In the genomic region with DNA sequence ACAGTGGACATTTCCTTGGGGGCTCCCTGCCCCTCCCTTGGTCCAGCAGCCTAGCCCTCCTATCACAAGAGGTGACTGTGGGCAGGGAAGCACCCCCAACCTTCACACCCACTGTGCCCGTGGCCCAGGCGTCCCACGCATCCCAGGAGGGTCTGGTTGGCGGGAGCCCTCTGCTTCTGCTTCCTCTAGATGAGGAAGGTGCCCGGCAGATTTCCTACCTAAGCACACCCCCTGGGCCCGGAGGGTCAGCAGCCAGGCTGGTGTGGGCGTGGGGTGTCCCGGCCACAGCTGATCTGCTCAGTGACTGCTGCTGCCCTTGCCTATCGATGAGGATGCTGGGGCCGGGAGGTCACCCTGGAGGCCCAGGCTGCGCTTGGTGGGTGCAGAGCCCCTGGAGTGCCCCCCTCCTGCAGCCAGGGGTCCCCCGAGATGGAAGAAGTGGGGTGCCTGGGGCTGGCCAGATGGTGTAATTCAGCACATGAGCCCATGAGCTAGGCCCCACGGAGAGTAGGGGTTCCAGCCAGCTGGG, we compare ENCODE assay signal across 16 cellular contexts. TPM values are rescaled to one million over a fixed set of nuclear protein-coding genes. Genes with fewer than 3 reads are reported as not detected.
DNase-seq lines count a peak whose midpoint lies in the region; ATAC-seq, FAIRE-seq and TF ChIP-seq lines count a peak whose summit lies in the region.
"Had no signal": no experiment of that assay in that cellular context is flagged by ENCODE, and none has a peak within 500 bp of the region (broad histone marks: within the 10 kb centered on the region; RNA-seq: fewer than 3 reads in every experiment).

No MANE protein-coding gene starts in this region.

- H3K4me2 ChIP-seq in HepG2 (ENCODE audit: low read depth, low read length) (no peak overlapping the region), SK-N-SH (no peak overlapping the region)

- H4K20me1 ChIP-seq in HepG2 (ENCODE audit: insufficient read depth, low read length) (peaks cover 9% of the 10 kb centered on the region; the same call in 1 of the 2 replicates), SK-N-SH (ENCODE audit: insufficient read depth) (no peaks in the 10 kb centered on the region)

- TF ChIP-seq POLR2A in right lobe of liver (IDR thresholded peaks at IDR 0.05) (no peak), HepG2 (IDR thresholded peaks at IDR 0.05; ENCODE audit: insufficient read depth in 1 of 2, low read depth in 2 of 2, low read length in 2 of 2) (no peak), gastroesophageal sphincter (IDR thresholded peaks at IDR 0.05) (no peak), vagina (IDR thresholded peaks at IDR 0.05) (no peak)

- H3K4me1 Mint-ChIP-seq in nephron, result peaks cover 28% of the 10 kb centered on the region

- ATAC-seq in right lobe of liver (no peak), HepG2 (no peak), gastroesophageal sphincter (no peak), HG02763 (IDR thresholded peaks at IDR 0.05; ENCODE audit: unreplicated experiment) (no peak)
- ATAC-seq: activated CD8-positive, alpha-beta memory T cell treated with anti-CD3 and anti-CD28 coated beads, Interleukin-2, amount 10 ng/mL, durations not matched to agents 7 days and 5 days; gastrocnemius medialis had no signal

- no peak for FAIRE-seq in HepG2 (lab: Jason Lieb, UNC)
- FAIRE-seq: endometrium had no signal

- no peak for TF ChIP-seq EP300 in HepG2 (IDR thresholded peaks at IDR 0.05; ENCODE audit: low read depth in 2 of 2, low read length in 2 of 2)
- no peak for TF ChIP-seq EP300 in HepG2 (CRISPR knock-in tag; IDR thresholded peaks at IDR 0.05; ENCODE audit: borderline replicate concordance)
- no peak for TF ChIP-seq EP300 in gastroesophageal sphincter (IDR thresholded peaks at IDR 0.05)
- TF ChIP-seq EP300 in SK-N-SH (IDR thresholded peaks at IDR 0.05; ENCODE audit: borderline replicate concordance in 1 of 2, low read depth in 1 of 2, low read length in 1 of 2), result no peak

- no peaks in the 10 kb centered on the region for H3K9me3 Mint-ChIP-seq in nephron

- POLR2A ChIA-PET in HepG2 (lab: Yijun Ruan, JAX) (no interaction called here), SK-N-SH (lab: Yijun Ruan, JAX) (no interaction called here)

- H3K27ac ChIP-seq in right lobe of liver (no peak overlapping the region), HepG2 (ENCODE audit: extremely low read length, insufficient read depth, low read length) (no peak overlapping the region), gastroesophageal sphincter (peak overlapping the region in 3 of 4 donors; percentile 42 to 74 (median 67)), vagina (peak overlapping the region; percentile 81), SK-N-SH (ENCODE audit: low read depth in 2 of 2, low read length in 1 of 2) (no peak overlapping the region; a peak in 1 of 4 replicates)

- intact Hi-C loops in right lobe of liver (cut with DNase I), result no loop called here
- intact Hi-C loops in HepG2 (cut with micrococcal nuclease; ENCODE audit: unreplicated experiment), result loop anchor here (5.0 kb wide), 1 partner anchor 57 kb away; no protein-coding TSS in a partner anchor
- intact Hi-C loops in vagina (cut with DNase I), result no loop called here

- no peak overlapping the region for H3K4me3 Mint-ChIP-seq in nephron
- H3K4me3 Mint-ChIP-seq: activated CD8-positive, alpha-beta memory T cell treated with anti-CD3 and anti-CD28 coated beads, Interleukin-2, amount 10 ng/mL, durations not matched to agents 7 days and 5 days had no signal

- DNase-seq in right lobe of liver (peak; percentile 22 to 54 (median 45)), HepG2 (ENCODE audit: low spot score) (no peak), vagina (ENCODE audit: extremely low spot score in 2 of 2) (no peak), SK-N-SH (no peak)
- DNase-seq in stimulated activated CD4-positive, alpha-beta T cell treated with anti-CD3 and anti-CD28 coated beads, Interleukin-1b, Interleukin-23, amount 100 ng/mL, for 48 hours, result no peak
- DNase-seq: activated CD8-positive, alpha-beta memory T cell treated with anti-CD3 and anti-CD28 coated beads, Interleukin-2, amount 10 ng/mL, durations not matched to agents 7 days and 5 days; Caco-2; gastrocnemius medialis; GDM1; KG1; NCI-H1417; NCI-H524 had no signal

- H3K9ac ChIP-seq in HepG2 (ENCODE audit: insufficient read depth, low read depth, low read length) (no peak overlapping the region), SK-N-SH (no peak overlapping the region)

- H3K4me1 ChIP-seq in right lobe of liver, result peaks cover 2 to 59% (median 15%) of the 10 kb centered on the region in 4 donors
- H3K4me1 ChIP-seq in HepG2 (ENCODE audit: insufficient read depth, low read length), result peaks cover 25% of the 10 kb centered on the region
- H3K4me1 ChIP-seq in gastroesophageal sphincter, result peaks cover 0 to 94% (median 65%) of the 10 kb centered on the region in 3 donors
- peaks cover 90% of the 10 kb centered on the region for H3K4me1 ChIP-seq in vagina
- H3K4me1 ChIP-seq in SK-N-SH (ENCODE audit: control insufficient read depth in 1 of 2, insufficient read depth in 2 of 2, low read depth in 1 of 2, low read length in 1 of 2), result peaks cover 0 to 50% of the 10 kb centered on the region in 2 experiments; a peak in 1 of 4 replicates

- H3K36me3 ChIP-seq in right lobe of liver (no peaks in the 10 kb centered on the region), HepG2 (replicated peaks in 1 of 2; ENCODE audit: control insufficient read depth in 1 of 2, insufficient read depth in 2 of 2, low read length in 2 of 2) (peaks cover 3 to 9% of the 10 kb centered on the region in 2 experiments; a peak in 2 of 5 replicates), gastroesophageal sphincter (no peaks in the 10 kb centered on the region), vagina (no peaks in the 10 kb centered on the region), SK-N-SH (replicated peaks in 1 of 2; ENCODE audit: control insufficient read depth in 1 of 2, insufficient read depth in 2 of 2, low read length in 1 of 2) (no peaks in the 10 kb centered on the region)
- H3K36me3 ChIP-seq: gastrocnemius medialis had no signal

- H3K9me2 ChIP-seq in SK-N-SH, result no peaks in the 10 kb centered on the region

- no peaks in the 10 kb centered on the region for H3K36me3 Mint-ChIP-seq in nephron (ENCODE audit: low read depth)
- H3K36me3 Mint-ChIP-seq: activated CD8-positive, alpha-beta memory T cell treated with anti-CD3 and anti-CD28 coated beads, Interleukin-2, amount 10 ng/mL, durations not matched to agents 7 days and 5 days had no signal

- H3K27me3 ChIP-seq in right lobe of liver, result no peaks in the 10 kb centered on the region
- H3K27me3 ChIP-seq in HepG2 (ENCODE audit: control insufficient read depth in 1 of 2, insufficient read depth in 2 of 2, low read length in 2 of 2), result no peaks in the 10 kb centered on the region
- no peaks in the 10 kb centered on the region for H3K27me3 ChIP-seq in gastroesophageal sphincter
- no peaks in the 10 kb centered on the region for H3K27me3 ChIP-seq in vagina
- H3K27me3 ChIP-seq in SK-N-SH (ENCODE audit: insufficient read depth), result no peaks in the 10 kb centered on the region
- H3K27me3 ChIP-seq: gastrocnemius medialis had no signal

- H3K9me3 ChIP-seq in right lobe of liver, result no peaks in the 10 kb centered on the region
- H3K9me3 ChIP-seq in HepG2 (ENCODE audit: low read length), result no peaks in the 10 kb centered on the region
- no peaks in the 10 kb centered on the region for H3K9me3 ChIP-seq in gastroesophageal sphincter
- H3K9me3 ChIP-seq in vagina, result no peaks in the 10 kb centered on the region
- no peaks in the 10 kb centered on the region for H3K9me3 ChIP-seq in SK-N-SH
- H3K9me3 ChIP-seq: Caco-2, gastrocnemius medialis had no signal

- no peak overlapping the region for H3K4me3 ChIP-seq in right lobe of liver
- no peak overlapping the region for H3K4me3 ChIP-seq in HepG2 (replicated peaks in 1 of 3; ENCODE audit: insufficient read depth in 1 of 3, low read depth in 2 of 3, low read length in 3 of 3)
- no peak overlapping the region for H3K4me3 ChIP-seq in gastroesophageal sphincter
- H3K4me3 ChIP-seq in vagina, result no peak overlapping the region
- no peak overlapping the region for H3K4me3 ChIP-seq in SK-N-SH (ENCODE audit: low read depth in 2 of 2, low read length in 1 of 2)
- H3K4me3 ChIP-seq: gastrocnemius medialis had no signal

- in situ Hi-C loops in HepG2 (cut with HindIII; ENCODE audit: extremely low pct_ligation_motif_present, low pct_unique_long_range_greater_than_20kb), result loop anchor here (5.0 kb wide), 1 partner anchor 32 kb away; no protein-coding TSS in a partner anchor

- CTCF ChIA-PET in HepG2 (lab: Yijun Ruan, JAX; ENCODE audit: low intra/inter-chr PET ratio, low total read pairs) (no interaction called here), SK-N-SH (lab: Yijun Ruan, JAX) (no interaction called here)

- H2AFZ ChIP-seq in HepG2 (ENCODE audit: low read length), result no peak overlapping the region
- no peak overlapping the region for H2AFZ ChIP-seq in SK-N-SH (ENCODE audit: low read depth)

- TF ChIP-seq RAD21 in HepG2 (CRISPR knock-in tag; IDR thresholded peaks at IDR 0.05), result no peak
- TF ChIP-seq RAD21 in SK-N-SH (IDR thresholded peaks at IDR 0.05; ENCODE audit: low read length), result no peak

- H3K79me2 ChIP-seq in HepG2 (ENCODE audit: insufficient read depth, low read length) (peaks cover 32% of the 10 kb centered on the region), SK-N-SH (ENCODE audit: insufficient read depth) (no peaks in the 10 kb centered on the region)

- no peak for TF ChIP-seq CTCF in right lobe of liver (IDR thresholded peaks at IDR 0.05)
- no peak for TF ChIP-seq CTCF in HepG2 (CRISPR knock-in tag; IDR thresholded peaks at IDR 0.05)
- TF ChIP-seq CTCF in gastroesophageal sphincter (IDR thresholded peaks at IDR 0.05), result no peak
- no peak for TF ChIP-seq CTCF in nephron (IDR thresholded peaks at IDR 0.05; ENCODE audit: unreplicated experiment in 3 of 3)
- TF ChIP-seq CTCF in vagina (IDR thresholded peaks at IDR 0.05), result no peak
- no peak for TF ChIP-seq CTCF in SK-N-SH (IDR thresholded peaks at IDR 0.05)

- no TSS peak for BruUV-seq in HepG2 (replicated peaks; lab: Mats Ljungman, UMichigan)

- H3K27me3 Mint-ChIP-seq in nephron (ENCODE audit: low read depth), result peaks cover 3% of the 10 kb centered on the region
- H3K27me3 Mint-ChIP-seq: activated CD8-positive, alpha-beta memory T cell treated with anti-CD3 and anti-CD28 coated beads, Interleukin-2, amount 10 ng/mL, durations not matched to agents 7 days and 5 days had no signal

- peaks cover 4% of the 10 kb centered on the region for H3F3A ChIP-seq in SK-N-SH (replicated peaks; ENCODE audit: insufficient read depth)

- no CpG with 5 or more reads among the region's 13 CpGs for WGBS in right lobe of liver (ENCODE audit: insufficient coverage, low coverage, low lambda C conversion rate, missing lambda C conversion rate)
- 98% methylated on average over 10 of the region's 13 CpGs for WGBS in HepG2 (ENCODE audit: low lambda C conversion rate)
- no CpG with 5 or more reads among the region's 13 CpGs for WGBS in gastroesophageal sphincter (ENCODE audit: low coverage in 1 of 2), 2 donors
- 100% methylated on average over 1 of the region's 13 CpGs for whole genome bisulfite sequencing in SK-N-SH (ENCODE audit: low lambda C conversion rate)

- H3K27ac Mint-ChIP-seq in nephron, result peak overlapping the region in 2 of 3 experiments; percentile 61 to 86
- H3K27ac Mint-ChIP-seq: activated CD8-positive, alpha-beta memory T cell treated with anti-CD3 and anti-CD28 coated beads, Interleukin-2, amount 10 ng/mL, durations not matched to agents 7 days and 5 days had no signal

RNA-seq across cellular contexts. Expression of a gene that starts 12.2 kb away (rescaled TPM):
- total RNA-seq in right lobe of liver (10 to 100 TPM; 34.9 to 51.8 (median 40.7) TPM), HepG2 (2016; rRNA removed; fragmentation: Illumina TruSeq; extraction: Trizol) (7.0 and 16.9 TPM in 2 replicates), gastroesophageal sphincter (10 to 100 TPM; 26.8 to 36.4 (median 29.3) TPM), vagina (102 TPM)
- total RNA-seq in HepG2 (2016; cell fraction: cytosol; rRNA removed; fragmentation: Illumina TruSeq; extraction: Trizol; ENCODE audit: low read depth), result 8.3 and 8.9 TPM in 2 replicates
- total RNA-seq in HepG2 (2016; cell fraction: insoluble cytoplasmic fraction; rRNA removed; fragmentation: Illumina TruSeq; extraction: Trizol), result 6.0 and 17.5 TPM in 2 replicates
- total RNA-seq in HepG2 (2016; cell fraction: membrane; rRNA removed; fragmentation: Illumina TruSeq; extraction: Trizol), result 10.1 and 13.2 TPM in 2 replicates
- total RNA-seq in HepG2 (2016; cell fraction: nucleus; rRNA removed; fragmentation: Illumina TruSeq; extraction: Trizol), result 24.2 and 26.2 TPM in 2 replicates
- polyA plus RNA-seq in HepG2 (2011; rRNA removed) (34.5 and 38.6 TPM in 2 replicates), SK-N-SH (2012; rRNA removed) (25.2 and 26.8 TPM in 2 replicates)
- polyA plus RNA-seq in HepG2 (2011; cell fraction: cytosol; rRNA removed), result 9.0 and 10.4 TPM in 2 replicates
- polyA plus RNA-seq in HepG2 (2011; cell fraction: nucleus; rRNA removed), result 190 and 200 TPM in 2 replicates
- polyA plus RNA-seq in HepG2 (2012), result 8.5 and 20.0 TPM in 2 replicates
- polyA plus RNA-seq in HepG2 (2016; cell fraction: cytosol; fragmentation: Illumina TruSeq; extraction: Trizol; ENCODE audit: low read depth), result 8.6 and 9.1 TPM in 2 replicates
- polyA plus RNA-seq in HepG2 (2016; cell fraction: insoluble cytoplasmic fraction; fragmentation: Illumina TruSeq; extraction: Trizol; ENCODE audit: low read depth), result 8.9 and 10.1 TPM in 2 replicates
- polyA plus RNA-seq in HepG2 (2016; cell fraction: membrane; fragmentation: Illumina TruSeq; extraction: Trizol; ENCODE audit: low read depth), result 12.6 and 15.4 TPM in 2 replicates
- polyA plus RNA-seq in HepG2 (2016; cell fraction: nucleus; fragmentation: Illumina TruSeq; extraction: Trizol; ENCODE audit: insufficient read depth, low read depth), result 68.6 and 68.9 TPM in 2 replicates
- polyA minus RNA-seq in HepG2 (2011; rRNA and poly(A)+ RNA removed; ENCODE audit: low replicate concordance), result 33.1 and 43.4 TPM in 2 replicates
- 8.4 and 8.5 TPM in 2 replicates for polyA minus RNA-seq in HepG2 (2011; cell fraction: cytosol; rRNA and poly(A)+ RNA removed)
- 60.7 and 63.2 TPM in 2 replicates for polyA minus RNA-seq in HepG2 (2011; cell fraction: nucleus; rRNA and poly(A)+ RNA removed)
- polyA plus RNA-seq in SK-N-SH (2012; cell fraction: cytosol; rRNA removed), result 5.6 and 8.5 TPM in 2 replicates
- 132 and 143 TPM in 2 replicates for polyA plus RNA-seq in SK-N-SH (2012; cell fraction: nucleus; rRNA removed)

RNA-seq across cellular contexts. Expression of a gene that starts 38.6 kb away (rescaled TPM):
- total RNA-seq in right lobe of liver (100 to 1,000 TPM in 3 of 6 experiments, 10 to 100 TPM in 3; 94.4 to 120 (median 103) TPM), HepG2 (2016; rRNA removed; fragmentation: Illumina TruSeq; extraction: Trizol) (122 and 133 TPM in 2 replicates), gastroesophageal sphincter (100 to 1,000 TPM; 230 to 384 (median 297) TPM), vagina (228 TPM)
- 25.1 and 28.0 TPM in 2 replicates for total RNA-seq in HepG2 (2016; cell fraction: cytosol; rRNA removed; fragmentation: Illumina TruSeq; extraction: Trizol; ENCODE audit: low read depth)
- 104 and 117 TPM in 2 replicates for total RNA-seq in HepG2 (2016; cell fraction: insoluble cytoplasmic fraction; rRNA removed; fragmentation: Illumina TruSeq; extraction: Trizol)
- total RNA-seq in HepG2 (2016; cell fraction: membrane; rRNA removed; fragmentation: Illumina TruSeq; extraction: Trizol), result 56.9 and 59.3 TPM in 2 replicates
- 109 and 119 TPM in 2 replicates for total RNA-seq in HepG2 (2016; cell fraction: nucleus; rRNA removed; fragmentation: Illumina TruSeq; extraction: Trizol)
- polyA plus RNA-seq in HepG2 (2011; rRNA removed) (73.9 and 76.3 TPM in 2 replicates), SK-N-SH (2012; rRNA removed) (97.0 and 155 TPM in 2 replicates)
- polyA plus RNA-seq in HepG2 (2011; cell fraction: cytosol; rRNA removed), result 48.1 and 66.3 TPM in 2 replicates
- polyA plus RNA-seq in HepG2 (2011; cell fraction: nucleus; rRNA removed), result 210 and 221 TPM in 2 replicates
- 70.7 and 77.6 TPM in 2 replicates for polyA plus RNA-seq in HepG2 (2012)
- 11.6 and 13.4 TPM in 2 replicates for polyA plus RNA-seq in HepG2 (2016; cell fraction: cytosol; fragmentation: Illumina TruSeq; extraction: Trizol; ENCODE audit: low read depth)
- polyA plus RNA-seq in HepG2 (2016; cell fraction: insoluble cytoplasmic fraction; fragmentation: Illumina TruSeq; extraction: Trizol; ENCODE audit: low read depth), result 90.6 and 120 TPM in 2 replicates
- polyA plus RNA-seq in HepG2 (2016; cell fraction: membrane; fragmentation: Illumina TruSeq; extraction: Trizol; ENCODE audit: low read depth), result 40.3 and 41.9 TPM in 2 replicates
- 163 and 167 TPM in 2 replicates for polyA plus RNA-seq in HepG2 (2016; cell fraction: nucleus; fragmentation: Illumina TruSeq; extraction: Trizol; ENCODE audit: insufficient read depth, low read depth)
- 28.2 and 90.0 TPM in 2 replicates for polyA minus RNA-seq in HepG2 (2011; rRNA and poly(A)+ RNA removed; ENCODE audit: low replicate concordance)
- polyA minus RNA-seq in HepG2 (2011; cell fraction: cytosol; rRNA and poly(A)+ RNA removed), result 43.0 and 48.4 TPM in 2 replicates
- 99.5 and 109 TPM in 2 replicates for polyA minus RNA-seq in HepG2 (2011; cell fraction: nucleus; rRNA and poly(A)+ RNA removed)
- polyA plus RNA-seq in SK-N-SH (2012; cell fraction: cytosol; rRNA removed), result 100 and 114 TPM in 2 replicates
- polyA plus RNA-seq in SK-N-SH (2012; cell fraction: nucleus; rRNA removed), result 317 and 506 TPM in 2 replicates

RNA-seq across cellular contexts. Expression of a gene that starts 48.9 kb away (rescaled TPM):
- 10 to 100 TPM in 5 of 6 experiments, 1 to 10 TPM in 1; 9.7 to 40.6 (median 18.8) TPM for total RNA-seq in right lobe of liver
- 28.5 and 38.0 TPM in 2 replicates for total RNA-seq in HepG2 (2016; rRNA removed; fragmentation: Illumina TruSeq; extraction: Trizol)
- total RNA-seq in HepG2 (2016; cell fraction: cytosol; rRNA removed; fragmentation: Illumina TruSeq; extraction: Trizol; ENCODE audit: low read depth), result 51.3 and 56.9 TPM in 2 replicates
- 23.8 and 37.4 TPM in 2 replicates for total RNA-seq in HepG2 (2016; cell fraction: insoluble cytoplasmic fraction; rRNA removed; fragmentation: Illumina TruSeq; extraction: Trizol)
- total RNA-seq in HepG2 (2016; cell fraction: membrane; rRNA removed; fragmentation: Illumina TruSeq; extraction: Trizol), result 75.6 and 77.4 TPM in 2 replicates
- total RNA-seq in HepG2 (2016; cell fraction: nucleus; rRNA removed; fragmentation: Illumina TruSeq; extraction: Trizol), result 22.8 and 24.6 TPM in 2 replicates
- 25.6 and 30.1 TPM in 2 replicates for polyA plus RNA-seq in HepG2 (2011; rRNA removed)
- polyA plus RNA-seq in HepG2 (2011; cell fraction: cytosol; rRNA removed), result 24.2 and 29.8 TPM in 2 replicates
- 85.8 and 92.8 TPM in 2 replicates for polyA plus RNA-seq in HepG2 (2011; cell fraction: nucleus; rRNA removed)
- polyA plus RNA-seq in HepG2 (2012), result 14.3 and 23.5 TPM in 2 replicates
- 52.0 and 56.1 TPM in 2 replicates for polyA plus RNA-seq in HepG2 (2016; cell fraction: cytosol; fragmentation: Illumina TruSeq; extraction: Trizol; ENCODE audit: low read depth)
- 25.2 and 28.5 TPM in 2 replicates for polyA plus RNA-seq in HepG2 (2016; cell fraction: insoluble cytoplasmic fraction; fragmentation: Illumina TruSeq; extraction: Trizol; ENCODE audit: low read depth)
- 60.4 and 61.0 TPM in 2 replicates for polyA plus RNA-seq in HepG2 (2016; cell fraction: membrane; fragmentation: Illumina TruSeq; extraction: Trizol; ENCODE audit: low read depth)
- 46.5 and 50.4 TPM in 2 replicates for polyA plus RNA-seq in HepG2 (2016; cell fraction: nucleus; fragmentation: Illumina TruSeq; extraction: Trizol; ENCODE audit: insufficient read depth, low read depth)
- 10.0 and 18.7 TPM in 2 replicates for polyA minus RNA-seq in HepG2 (2011; rRNA and poly(A)+ RNA removed; ENCODE audit: low replicate concordance)
- 8.1 and 8.4 TPM in 2 replicates for polyA minus RNA-seq in HepG2 (2011; cell fraction: cytosol; rRNA and poly(A)+ RNA removed)
- 18.6 and 22.9 TPM in 2 replicates for polyA minus RNA-seq in HepG2 (2011; cell fraction: nucleus; rRNA and poly(A)+ RNA removed)
- total RNA-seq in gastroesophageal sphincter, result 10 to 100 TPM; 54.8 to 74.0 (median 70.4) TPM
- total RNA-seq in vagina, result 57.0 TPM
- polyA plus RNA-seq in SK-N-SH (2012; rRNA removed), result 68.2 and 78.9 TPM in 2 replicates
- polyA plus RNA-seq in SK-N-SH (2012; cell fraction: cytosol; rRNA removed), result 47.4 and 57.1 TPM in 2 replicates
- polyA plus RNA-seq in SK-N-SH (2012; cell fraction: nucleus; rRNA removed), result 175 and 261 TPM in 2 replicates

Comparison
In these comparisons a context has a peak if more than half of its experiments do, and no peak if none do; other contexts are left out.
1. DNase-seq: peak in right lobe of liver (3 of 3); none in HepG2 (single experiment), vagina (0 of 2), stimulated activated CD4-positive, alpha-beta T cell treated with anti-CD3 and anti-CD28 coated beads, Interleukin-1b, Interleukin-23, amount 100 ng/mL, for 48 hours (single experiment) and SK-N-SH (single experiment).
2. H3K27ac ChIP-seq: peak in gastroesophageal sphincter (3 of 4) and vagina (single experiment); none in right lobe of liver (0 of 3), HepG2 (single experiment) and SK-N-SH (0 of 2).